7 cellular contexts compared by ENCODE assay signal in the genomic region with DNA sequence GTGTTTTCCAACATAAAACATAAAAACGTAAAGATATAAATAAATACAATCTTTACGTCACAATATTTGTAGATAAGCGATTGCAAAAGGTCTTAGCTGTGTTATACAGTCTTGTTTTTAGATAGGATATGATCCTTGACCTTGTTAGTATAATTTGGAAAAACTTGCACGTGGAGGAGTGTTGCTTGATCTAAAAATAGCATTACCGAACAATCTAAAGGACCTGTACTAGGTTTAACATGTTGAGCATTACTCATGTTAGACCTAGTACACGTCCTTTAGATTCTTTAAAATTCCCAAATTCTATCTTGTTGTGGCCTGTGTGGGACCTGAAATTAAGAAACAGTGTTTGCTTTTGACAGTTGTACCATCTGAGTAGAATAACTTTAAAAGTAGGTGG. TPM values are rescaled to one million over a fixed set of nuclear protein-coding genes. Genes with fewer than 3 reads are reported as not detected.
DNase-seq lines count a peak whose midpoint lies in the region; ATAC-seq lines count a peak whose summit lies in the region.

No MANE protein-coding gene starts in this region.

- peaks cover 20% of the 10 kb centered on the region for H3K4me1 ChIP-seq in Karpas-422 (ENCODE audit: low read length)
- H3K4me1 ChIP-seq in adipocyte (ENCODE audit: control insufficient read depth, insufficient read depth, low read length) = peaks cover 19% of the 10 kb centered on the region

- H3K36me3 Mint-ChIP-seq in natural killer cell treated with Interleukin-12 subunit alpha and Interleukin-12 subunit beta and Interleukin-15 and Interleukin-18, amount 100 ng/mL, for 72 hours = no peaks in the 10 kb centered on the region

- no peaks in the 10 kb centered on the region for H3K9me2 ChIP-seq in Karpas-422 (replicated peaks; ENCODE audit: insufficient read depth, low read length)

- peaks cover 14% of the 10 kb centered on the region; the same call in 1 of the 2 replicates for H4K20me1 ChIP-seq in Karpas-422 (ENCODE audit: insufficient read depth, low read depth, low read length)

- no peaks in the 10 kb centered on the region for H3K27me3 Mint-ChIP-seq in natural killer cell treated with Interleukin-12 subunit alpha and Interleukin-12 subunit beta and Interleukin-15 and Interleukin-18, amount 100 ng/mL, for 72 hours

- H3K36me3 ChIP-seq in Karpas-422 (ENCODE audit: insufficient read depth, low read length) = peaks cover 27% of the 10 kb centered on the region; the same call in 1 of the 2 replicates
- H3K36me3 ChIP-seq in adipocyte (ENCODE audit: control insufficient read depth, insufficient read depth, low read length, severe bottlenecking) = no peaks in the 10 kb centered on the region

- H3K9ac ChIP-seq in Karpas-422 (ENCODE audit: low read length) = no peak overlapping the region
- peak overlapping the region; percentile 89 for H3K9ac ChIP-seq in adipocyte (ENCODE audit: low read length)

- H3K4me1 Mint-ChIP-seq in natural killer cell treated with Interleukin-12 subunit alpha and Interleukin-12 subunit beta and Interleukin-15 and Interleukin-18, amount 100 ng/mL, for 72 hours (ENCODE audit: low read depth in 2 of 2) = peaks cover 23 to 26% of the 10 kb centered on the region in 2 donors

- no peaks in the 10 kb centered on the region for H3K9me3 Mint-ChIP-seq in natural killer cell treated with Interleukin-12 subunit alpha and Interleukin-12 subunit beta and Interleukin-15 and Interleukin-18, amount 100 ng/mL, for 72 hours

- DNase-seq in G401 (ENCODE audit: low spot score) (peak; percentile 8), Karpas-422 (no peak), adipocyte (ENCODE audit: low read depth) (no peak), NCI-H2081 (lab: John Stamatoyannopoulos, UW) (no peak), NCI-H1092 treated with DMSO at 0.1 percent for 48 hours (lab: John Stamatoyannopoulos, UW) (no peak)
- DNase-seq in natural killer cell treated with Interleukin-12 subunit alpha and Interleukin-12 subunit beta and Interleukin-15 and Interleukin-18, amount 100 ng/mL, for 72 hours (ENCODE audit: low spot score) = no peak

- in situ Hi-C loops in G401 (cut with HindIII; ENCODE audit: low sequenced_read_pairs) = no loop called here

- no peak overlapping the region for H3K27ac ChIP-seq in Karpas-422 (ENCODE audit: low read length)

- H3K27me3 ChIP-seq in Karpas-422 (ENCODE audit: low read length) = no peaks in the 10 kb centered on the region
- no peaks in the 10 kb centered on the region for H3K27me3 ChIP-seq in adipocyte (replicated peaks; ENCODE audit: control insufficient read depth, insufficient read depth, low read length)

- ATAC-seq in natural killer cell treated with Interleukin-12 subunit alpha and Interleukin-12 subunit beta and Interleukin-15 and Interleukin-18, amount 100 ng/mL, for 72 hours = no peak
- no peak for ATAC-seq in GM21717 (IDR thresholded peaks at IDR 0.05; ENCODE audit: unreplicated experiment)

- peak overlapping the region; percentile 41 for H3K4me3 Mint-ChIP-seq in natural killer cell treated with Interleukin-12 subunit alpha and Interleukin-12 subunit beta and Interleukin-15 and Interleukin-18, amount 100 ng/mL, for 72 hours

- no peaks in the 10 kb centered on the region for H3K9me3 ChIP-seq in Karpas-422 (ENCODE audit: low read length)
- no peaks in the 10 kb centered on the region for H3K9me3 ChIP-seq in adipocyte (ENCODE audit: control insufficient read depth, low read length)

- no peak overlapping the region for H2AFZ ChIP-seq in Karpas-422 (ENCODE audit: low read length)

- peaks cover 66% of the 10 kb centered on the region for H3K79me2 ChIP-seq in Karpas-422 (ENCODE audit: low read length)

- H3K27ac Mint-ChIP-seq in natural killer cell treated with Interleukin-12 subunit alpha and Interleukin-12 subunit beta and Interleukin-15 and Interleukin-18, amount 100 ng/mL, for 72 hours = no peak overlapping the region

- H3K4me3 ChIP-seq in Karpas-422 (ENCODE audit: low read length) (peak overlapping the region; percentile 90), adipocyte (ENCODE audit: low read length) (peak overlapping the region; percentile 90)

- peak overlapping the region; percentile 90 for H3K4me2 ChIP-seq in Karpas-422 (ENCODE audit: low read depth, low read length, poor library complexity, severe bottlenecking)

RNA-seq across cellular contexts. Expression of gene METAP1, which starts 1.7 kb away (rescaled TPM):
- 48.9 and 53.9 TPM in 2 replicates for total RNA-seq in G401 (2014; rRNA removed; shearing (Covaris generic))
- total RNA-seq in Karpas-422 (2014; rRNA removed; shearing (Covaris generic); ENCODE audit: low replicate concordance) = 81.8 and 95.4 TPM in 2 replicates
- total RNA-seq in natural killer cell treated with Interleukin-12 subunit alpha and Interleukin-12 subunit beta and Interleukin-15 and Interleukin-18, amount 100 ng/mL, for 72 hours = 10 to 100 TPM; 46.6 to 62.0 TPM
